ENCODE assay signal across 1 cellular context in genomic region chr4:76060506-76060905, GRCh38.
TF ChIP-seq lines count a peak whose summit lies in the region.

No MANE protein-coding gene starts in this region.

TF ChIP-seq in GM12878, 131 proteins besides CTCF, POLR2A, EP300 and RAD21:
- peak; percentile 46; the same call in 1 of the 2 replicates for TF ChIP-seq SPI1 (IDR thresholded peaks at IDR 0.05; ENCODE audit: borderline replicate concordance, insufficient read depth, low read depth, low read length)
- no peak for TF ChIP-seq RFX5 (IDR thresholded peaks at IDR 0.05; ENCODE audit: low read depth, low read length)
